1 cellular context compared by ENCODE assay signal in the genomic region with DNA sequence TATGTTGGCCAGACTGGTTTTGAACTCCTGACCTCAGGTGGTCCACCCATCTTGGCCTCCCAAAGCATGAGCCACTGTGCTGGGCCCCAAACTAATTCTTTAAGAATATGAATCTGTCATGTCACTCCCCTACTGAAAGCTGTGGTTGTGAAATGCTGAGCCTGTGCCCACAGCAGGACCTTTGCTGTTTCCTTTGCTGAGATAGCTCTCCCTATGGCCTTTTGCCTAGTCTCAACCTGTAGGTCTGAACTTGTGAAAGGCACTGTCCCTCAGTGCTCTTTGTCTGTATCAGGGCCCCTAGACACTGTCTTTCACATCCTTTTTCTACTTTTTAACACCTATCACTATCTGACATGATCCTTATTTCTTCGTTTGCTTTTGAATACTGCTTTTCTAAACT.
TF ChIP-seq lines count a peak whose summit lies in the region.

No MANE protein-coding gene starts in this region.

TF ChIP-seq in WTC11, 78 proteins besides CTCF, POLR2A, EP300 and RAD21 (continued from another document):
- TF ChIP-seq, protein P1, sequence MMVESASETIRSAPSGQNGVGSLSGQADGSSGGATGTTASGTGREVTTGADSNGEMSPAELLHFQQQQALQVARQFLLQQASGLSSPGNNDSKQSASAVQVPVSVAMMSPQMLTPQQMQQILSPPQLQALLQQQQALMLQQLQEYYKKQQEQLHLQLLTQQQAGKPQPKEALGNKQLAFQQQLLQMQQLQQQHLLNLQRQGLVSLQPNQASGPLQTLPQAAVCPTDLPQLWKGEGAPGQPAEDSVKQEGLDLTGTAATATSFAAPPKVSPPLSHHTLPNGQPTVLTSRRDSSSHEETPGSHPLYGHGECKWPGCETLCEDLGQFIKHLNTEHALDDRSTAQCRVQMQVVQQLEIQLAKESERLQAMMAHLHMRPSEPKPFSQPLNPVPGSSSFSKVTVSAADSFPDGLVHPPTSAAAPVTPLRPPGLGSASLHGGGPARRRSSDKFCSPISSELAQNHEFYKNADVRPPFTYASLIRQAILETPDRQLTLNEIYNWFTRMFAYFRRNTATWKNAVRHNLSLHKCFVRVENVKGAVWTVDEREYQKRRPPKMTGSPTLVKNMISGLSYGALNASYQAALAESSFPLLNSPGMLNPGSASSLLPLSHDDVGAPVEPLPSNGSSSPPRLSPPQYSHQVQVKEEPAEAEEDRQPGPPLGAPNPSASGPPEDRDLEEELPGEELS (CRISPR knock-in tag; IDR thresholded peaks at IDR 0.05): no peak
- TF ChIP-seq ATF3 (CRISPR knock-in tag; conservative IDR thresholded peaks at IDR 0.05): no peak
